20 cellular contexts compared by ENCODE assay signal in genomic region chr3:134004841-134005240, GRCh38. TPM values are rescaled to one million over a fixed set of nuclear protein-coding genes. Genes with fewer than 3 reads are reported as not detected.
DNase-seq lines count a peak whose midpoint lies in the region; ATAC-seq and TF ChIP-seq lines count a peak whose summit lies in the region.
"Had no signal": no experiment of that assay in that cellular context is flagged by ENCODE, and none has a peak within 500 bp of the region (broad histone marks: within the 10 kb centered on the region; RNA-seq: fewer than 3 reads in every experiment).

No MANE protein-coding gene starts in this region.

- peak; percentile 36 for DNase-seq in A172 (ENCODE audit: low spot score)
- DNase-seq in LHCN-M2 (ENCODE audit: low read depth), result peak; percentile 84
- DNase-seq in astrocyte of the spinal cord (ENCODE audit: low read depth, low spot score), result peak; percentile 21
- peak; percentile 74 for DNase-seq in myocyte (ENCODE audit: low read depth)
- no peak for DNase-seq in NCI-H2196 (lab: John Stamatoyannopoulos, UW; ENCODE audit: unreplicated experiment)
- no peak for DNase-seq in anterior cingulate cortex (lab: John Stamatoyannopoulos, UW)
- no peak for DNase-seq in NCI-H1417 treated with DMSO at 0.1 percent for 48 hours (lab: John Stamatoyannopoulos, UW)
- DNase-seq: CD4-positive, CD25-positive, alpha-beta regulatory T cell; DMS79 treated with DMSO at 0.1 percent for 48 hours; KG1; NCI-H1417; NCI-H187; NCI-H446 treated with DMSO at 0.1 percent for 48 hours; NCI-H526 treated with DMSO at 0.1 percent for 48 hours; OCI-M1; Right ventricle myocardium superior had no signal

- H3K4me3 ChIP-seq in astrocyte of the spinal cord (ENCODE audit: low read depth, low read length), result no peak overlapping the region
- H3K4me3 ChIP-seq: GM12878 had no signal

- in situ Hi-C loops in astrocyte of the spinal cord (cut with HindIII; ENCODE audit: low sequenced_read_pairs), result no loop called here

- TF ChIP-seq CTCF in astrocyte of the spinal cord (IDR thresholded peaks at IDR 0.05; ENCODE audit: low read depth, low read length), result no peak

- ATAC-seq in GM18907 (IDR thresholded peaks at IDR 0.05; ENCODE audit: unreplicated experiment), result no peak
- ATAC-seq: GM12878, HCT116 had no signal

RNA-seq across cellular contexts. Expression of gene SLCO2A1, which starts 24.9 kb away (rescaled TPM):
- total RNA-seq in A172 (2014; rRNA removed; shearing (Covaris generic)), result 0.24 TPM in 1 of 2 replicates, not detected in the other
- total RNA-seq in LHCN-M2 (2014; rRNA removed) (0.11 and 0.32 TPM in 2 replicates), myocyte (under 0.01 TPM in 1 of 2 replicates, not detected in the other)
- 0.04 TPM for polyA plus RNA-seq in LHCN-M2 (2012)
- 0.05 TPM for polyA plus RNA-seq in myocyte (2012)
- total RNA-seq: A673; CD4-positive, CD25-positive, alpha-beta regulatory T cell had no signal
- polyA plus RNA-seq: CD4-positive, CD25-positive, alpha-beta regulatory T cell; GM12878 had no signal

Comparison
In these comparisons a context has a peak if more than half of its experiments do, and no peak if none do; other contexts are left out.
1. DNase-seq: peak in A172 (single experiment), LHCN-M2 (single experiment), astrocyte of the spinal cord (single experiment) and myocyte (single experiment); none in NCI-H2196 (single experiment), anterior cingulate cortex (0 of 58) and NCI-H1417 treated with DMSO at 0.1 percent for 48 hours (single experiment).